ENCODE assay signal across 18 cellular contexts in genomic region chr6:42287756-42288155, GRCh38.
DNase-seq lines count a peak whose midpoint lies in the region; ATAC-seq and TF ChIP-seq lines count a peak whose summit lies in the region.
"Had no signal": no experiment of that assay in that cellular context is flagged by ENCODE, and none has a peak within 500 bp of the region (broad histone marks: within the 10 kb centered on the region; RNA-seq: fewer than 3 reads in every experiment).

No MANE protein-coding gene starts in this region.

- no peaks in the 10 kb centered on the region for H3K27me3 Mint-ChIP-seq in activated naive CD4-positive, alpha-beta T cell treated with anti-CD3 and anti-CD28 coated beads, Interleukin-2, amount 50 U/mL, for 24 hours
- H3K27me3 Mint-ChIP-seq in activated T-helper 17 cell treated with anti-CD3 and anti-CD28 coated beads, Interleukin-2, amount 50 U/mL, for 72 hours: no peaks in the 10 kb centered on the region
- H3K27me3 Mint-ChIP-seq in natural killer cell (ENCODE audit: low read depth in 2 of 2): no peaks in the 10 kb centered on the region

- H2AFZ ChIP-seq in IMR-90 (replicated peaks; ENCODE audit: low read length, poor library complexity): peak overlapping the region; percentile 8

- TF ChIP-seq RAD21 in IMR-90 (IDR thresholded peaks at IDR 0.05; ENCODE audit: low read length): no peak

- no peaks in the 10 kb centered on the region for H3K27me3 ChIP-seq in IMR-90 (ENCODE audit: control insufficient read depth, insufficient read depth, low read length)

- no peak overlapping the region for H4K5ac ChIP-seq in IMR-90 (ENCODE audit: low read depth, low read length)

- H2BK5ac ChIP-seq in IMR-90 (ENCODE audit: low read depth, low read length, poor library complexity, severe bottlenecking): no peak overlapping the region

- no peak overlapping the region for H3K27ac ChIP-seq in IMR-90 (ENCODE audit: insufficient read depth, low read length)

- TF ChIP-seq CTCF in IMR-90 (conservative IDR thresholded peaks at IDR 0.05; ENCODE audit: low read depth, low read length) (no peak), natural killer cell (IDR thresholded peaks at IDR 0.05) (no peak)

- peaks cover 48 to 68% of the 10 kb centered on the region in 2 experiments for H3K79me1 ChIP-seq in IMR-90 (ENCODE audit: low read depth in 1 of 2, low read length in 2 of 2)

- H3K4me3 ChIP-seq in IMR-90 (ENCODE audit: insufficient read depth, low read depth, low read length): no peak overlapping the region

- H3K36me3 ChIP-seq in IMR-90 (ENCODE audit: control insufficient read depth, insufficient read depth, low read length): peaks cover 6% of the 10 kb centered on the region

- H2BK20ac ChIP-seq in IMR-90 (ENCODE audit: low read depth, low read length): no peak overlapping the region

- H2AK5ac ChIP-seq in IMR-90 (ENCODE audit: low read depth, low read length): no peak overlapping the region

- no peaks in the 10 kb centered on the region; the same call in 1 of the 2 replicates for H3K9me3 ChIP-seq in IMR-90 (ENCODE audit: control insufficient read depth, insufficient read depth, low read length)

- H4K91ac ChIP-seq in IMR-90 (ENCODE audit: insufficient read depth, low read depth, low read length): no peak overlapping the region

- H3K4me1 Mint-ChIP-seq in activated naive CD4-positive, alpha-beta T cell treated with anti-CD3 and anti-CD28 coated beads, Interleukin-2, amount 50 U/mL, for 24 hours: peaks cover 25% of the 10 kb centered on the region
- peaks cover 20% of the 10 kb centered on the region for H3K4me1 Mint-ChIP-seq in activated T-helper 17 cell treated with anti-CD3 and anti-CD28 coated beads, Interleukin-2, amount 50 U/mL, for 72 hours
- H3K4me1 Mint-ChIP-seq in natural killer cell: peaks cover 38 to 49% of the 10 kb centered on the region in 2 donors

- no peak overlapping the region for H4K8ac ChIP-seq in IMR-90 (ENCODE audit: low read depth in 2 of 2, low read length in 2 of 2)

- dilution Hi-C loops in IMR-90 (cut with HindIII; ENCODE audit: low sequenced_read_pairs, unreplicated experiment): no loop called here

- H2AK9ac ChIP-seq in IMR-90 (replicated peaks; ENCODE audit: low read depth, low read length, poor library complexity): no peak overlapping the region

- H3K23ac ChIP-seq in IMR-90 (ENCODE audit: low read depth, low read length): no peak overlapping the region

- BruUV-seq in IMR-90 (replicated peaks; lab: Mats Ljungman, UMichigan): no TSS peak

- no peak overlapping the region for H2BK15ac ChIP-seq in IMR-90 (ENCODE audit: low read depth, low read length)

- H3K9me3 Mint-ChIP-seq in activated naive CD4-positive, alpha-beta T cell treated with anti-CD3 and anti-CD28 coated beads, Interleukin-2, amount 50 U/mL, for 24 hours: no peaks in the 10 kb centered on the region
- H3K9me3 Mint-ChIP-seq in activated T-helper 17 cell treated with anti-CD3 and anti-CD28 coated beads, Interleukin-2, amount 50 U/mL, for 72 hours: peaks cover 5% of the 10 kb centered on the region
- no peaks in the 10 kb centered on the region for H3K9me3 Mint-ChIP-seq in natural killer cell

- CTCF ChIA-PET in IMR-90 (lab: Yijun Ruan, JAX): no interaction called here

- TF ChIP-seq POLR2A in IMR-90 (IDR thresholded peaks at IDR 0.05; ENCODE audit: low read depth, low read length): no peak

- peaks cover 17% of the 10 kb centered on the region for H3K36me3 Mint-ChIP-seq in activated naive CD4-positive, alpha-beta T cell treated with anti-CD3 and anti-CD28 coated beads, Interleukin-2, amount 50 U/mL, for 24 hours
- peaks cover 16% of the 10 kb centered on the region for H3K36me3 Mint-ChIP-seq in activated T-helper 17 cell treated with anti-CD3 and anti-CD28 coated beads, Interleukin-2, amount 50 U/mL, for 72 hours (ENCODE audit: low read depth)
- no peaks in the 10 kb centered on the region for H3K36me3 Mint-ChIP-seq in natural killer cell

- H3K4ac ChIP-seq in IMR-90 (ENCODE audit: low read depth, low read length): no peak overlapping the region

- H3K14ac ChIP-seq in IMR-90 (replicated peaks; ENCODE audit: low read depth, low read length): no peak overlapping the region

- H3K9me1 ChIP-seq in IMR-90 (ENCODE audit: insufficient read depth, low read length): peaks cover 22% of the 10 kb centered on the region

- H3K9ac ChIP-seq in IMR-90 (ENCODE audit: low read depth, low read length): no peak overlapping the region

- no peak overlapping the region for H3K27ac Mint-ChIP-seq in activated naive CD4-positive, alpha-beta T cell treated with anti-CD3 and anti-CD28 coated beads, Interleukin-2, amount 50 U/mL, for 24 hours
- peak overlapping the region; percentile 1 for H3K27ac Mint-ChIP-seq in activated T-helper 17 cell treated with anti-CD3 and anti-CD28 coated beads, Interleukin-2, amount 50 U/mL, for 72 hours
- peak overlapping the region; percentile 0 to 1 for H3K27ac Mint-ChIP-seq in natural killer cell

- H3K18ac ChIP-seq in IMR-90 (ENCODE audit: low read depth, low read length): no peak overlapping the region

- H3K4me2 ChIP-seq in IMR-90 (ENCODE audit: low read depth, low read length): no peak overlapping the region

- POLR2A ChIA-PET in IMR-90 (lab: Charles Lee; ENCODE audit: unreplicated experiment): no interaction called here

- no peak overlapping the region for H3K56ac ChIP-seq in IMR-90 (ENCODE audit: extremely low read depth, insufficient read depth, low read length)

- ATAC-seq in IMR-90 (ENCODE audit: low read depth): no peak
- ATAC-seq in activated T-helper 17 cell treated with anti-CD3 and anti-CD28 coated beads, Interleukin-2, amount 50 U/mL, for 72 hours (replicated peaks): no peak
- ATAC-seq in natural killer cell: no peak
- no peak for ATAC-seq in HG02610 (IDR thresholded peaks at IDR 0.05; ENCODE audit: unreplicated experiment)
- ATAC-seq: HepG2 had no signal

- peak overlapping the region; percentile 6 for H3K4me3 Mint-ChIP-seq in activated naive CD4-positive, alpha-beta T cell treated with anti-CD3 and anti-CD28 coated beads, Interleukin-2, amount 50 U/mL, for 24 hours
- no peak overlapping the region for H3K4me3 Mint-ChIP-seq in activated T-helper 17 cell treated with anti-CD3 and anti-CD28 coated beads, Interleukin-2, amount 50 U/mL, for 72 hours
- no peak overlapping the region for H3K4me3 Mint-ChIP-seq in natural killer cell

- in situ Hi-C loops in IMR-90 (cut with MboI; ENCODE audit: low sequenced_read_pairs): no loop called here

- H3K4me1 ChIP-seq in IMR-90 (ENCODE audit: control insufficient read depth, insufficient read depth, low read length): peaks cover 8% of the 10 kb centered on the region

- intact Hi-C loops in IMR-90 (cut with micrococcal nuclease): no loop called here
- intact Hi-C loops in natural killer cell (cut with micrococcal nuclease): no loop called here

- 0 out of 2 replicates have a peak, but pooled peaks cover 9% of the 10 kb centered on the region for H4K20me1 ChIP-seq in IMR-90 (ENCODE audit: insufficient read depth, low read length)

- H2BK120ac ChIP-seq in IMR-90 (ENCODE audit: low read depth, low read length): no peak overlapping the region

- WGBS in IMR-90 (ENCODE audit: extremely low coverage in 2 of 2, insufficient read length in 1 of 2), 2 experiments: 83% methylated on average over 1 of the region's 2 CpGs; no CpG with 5 or more reads in 1 of the 2 experiments

- no peak for DNase-seq in activated naive CD4-positive, alpha-beta T cell treated with Interleukin-2 at 50 U/mL for 16 hours
- DNase-seq in IMR-90 (no peak), natural killer cell (no peak), kidney glomerular epithelial cell (lab: John Stamatoyannopoulos, UW) (no peak), occipital lobe (lab: John Stamatoyannopoulos, UW) (no peak)
- DNase-seq: ACHN; C1 segment of cervical spinal cord; COR-L47; GDM1; KG1; MV-4-11; NCI-H1694 treated with DMSO at 0.1 percent for 48 hours; NK-92 treated with Interleukin-12 subunit alpha and Interleukin-12 subunit beta, amount 100 ng/mL, for 24 hours; SHP77 had no signal

TF ChIP-seq in IMR-90, 13 proteins besides CTCF, POLR2A, EP300 and RAD21:
- TF ChIP-seq RCOR1 (IDR thresholded peaks at IDR 0.05; ENCODE audit: insufficient replicate concordance, low read length): no peak
